Comparison of ENCODE assay signal across 11 cellular contexts in genomic region chr7:131225619-131226101, GRCh38.
A peak's percentile ranks its signal among the peaks of the same experiment; 100 is the strongest.
DNase-seq lines count a peak whose midpoint lies in the region; ATAC-seq, FAIRE-seq and TF ChIP-seq lines count a peak whose summit lies in the region.
"Had no signal": no experiment of that assay in that cellular context is flagged by ENCODE, and none has a peak within 500 bp of the region (broad histone marks: within the 10 kb centered on the region; RNA-seq: fewer than 3 reads in every experiment).

No MANE protein-coding gene starts in this region.

- peak; percentile 14 for DNase-seq in NCI-H2029 (lab: John Stamatoyannopoulos, UW)
- DNase-seq in NCI-H2029 treated with DMSO at 0.1 percent for 48 hours (lab: John Stamatoyannopoulos, UW): no peak
- DNase-seq in bronchial epithelial cell (ENCODE audit: low read depth): peak; percentile 29
- DNase-seq in lung (ENCODE audit: low spot score): peak; percentile 69
- DNase-seq in uterus: peak; percentile 36 to 66
- DNase-seq in T-helper 9 cell: no peak
- DNase-seq in frontal cortex (ENCODE audit: low spot score in 2 of 2): no peak
- DNase-seq in NCI-H2107 treated with DMSO at 0.1 percent for 48 hours (lab: John Stamatoyannopoulos, UW; ENCODE audit: unreplicated experiment): no peak
- DNase-seq: stimulated activated CD4-positive, alpha-beta T cell treated with anti-CD3 and anti-CD28 coated beads, Interleukin-15, amount 100 ng/mL, for 24 hours had no signal

- TF ChIP-seq CTCF in bronchial epithelial cell (IDR thresholded peaks at IDR 0.05; ENCODE audit: insufficient read depth, low read length, severe bottlenecking): no peak
- TF ChIP-seq CTCF in lung (IDR thresholded peaks at IDR 0.05; ENCODE audit: control extremely low read depth, extremely low read depth): no peak
- no peak for TF ChIP-seq CTCF in uterus (IDR thresholded peaks at IDR 0.05)

- 46 to 61% methylated on average over 6 of the region's 6 CpGs for WGBS in lung, 2 donors

- FAIRE-seq in bronchial epithelial cell (lab: Jason Lieb, UNC) (no peak), frontal cortex (lab: Jason Lieb, UNC) (no peak)
- FAIRE-seq: A204.1 had no signal

- TF ChIP-seq POLR2A in uterus (IDR thresholded peaks at IDR 0.05): no peak

- H3K4me1 ChIP-seq in lung (ENCODE audit: control insufficient read depth in 2 of 2, insufficient read depth in 2 of 2, low read length in 2 of 2): peaks cover 0 to 6% of the 10 kb centered on the region in 2 donors
- peaks cover 0 to 4% of the 10 kb centered on the region in 2 donors for H3K4me1 ChIP-seq in uterus

- H3K27ac ChIP-seq in lung (ENCODE audit: low read depth in 1 of 2, low read length in 1 of 2) (peak overlapping the region in 1 of 2 donors; percentile 61), uterus (peak overlapping the region; percentile 55 to 81)
- H3K27ac ChIP-seq: PC-9 had no signal

- intact Hi-C loops in uterus (cut with DNase I; ENCODE audit: low total_unique reads): no loop called here

- H3K4me3 ChIP-seq in bronchial epithelial cell (ENCODE audit: low read depth, low read length): no peak overlapping the region
- no peak overlapping the region for H3K4me3 ChIP-seq in lung
- no peak overlapping the region for H3K4me3 ChIP-seq in uterus
- H3K4me3 ChIP-seq: PC-9 had no signal

- no peaks in the 10 kb centered on the region for H3K9me3 ChIP-seq in lung (ENCODE audit: control insufficient read depth in 2 of 2, insufficient read depth in 1 of 2, low read length in 1 of 2)
- no peaks in the 10 kb centered on the region for H3K9me3 ChIP-seq in uterus

- no peaks in the 10 kb centered on the region for H3K27me3 ChIP-seq in bronchial epithelial cell (ENCODE audit: control insufficient read depth, insufficient read depth, low read length)
- H3K27me3 ChIP-seq in lung (ENCODE audit: control insufficient read depth, insufficient read depth): no peaks in the 10 kb centered on the region
- H3K27me3 ChIP-seq in uterus: no peaks in the 10 kb centered on the region

- H3K36me3 ChIP-seq in bronchial epithelial cell (ENCODE audit: control insufficient read depth, insufficient read depth, low read length) (no peaks in the 10 kb centered on the region), lung (ENCODE audit: control insufficient read depth in 2 of 2, insufficient read depth in 2 of 2, low read length in 2 of 2) (no peaks in the 10 kb centered on the region), uterus (no peaks in the 10 kb centered on the region)

- peak; percentile 48 for ATAC-seq in lung (ENCODE audit: insufficient read depth, low FRiP score)

Comparison
In these comparisons a context has a peak if more than half of its experiments do, and no peak if none do; other contexts are left out.
1. DNase-seq: peak in NCI-H2029 (single experiment), bronchial epithelial cell (single experiment), lung (single experiment) and uterus (2 of 2); none in NCI-H2029 treated with DMSO at 0.1 percent for 48 hours (single experiment), T-helper 9 cell (single experiment), frontal cortex (0 of 2) and NCI-H2107 treated with DMSO at 0.1 percent for 48 hours (single experiment).